Comparison of ENCODE assay signal across 8 cellular contexts in the genomic region with DNA sequence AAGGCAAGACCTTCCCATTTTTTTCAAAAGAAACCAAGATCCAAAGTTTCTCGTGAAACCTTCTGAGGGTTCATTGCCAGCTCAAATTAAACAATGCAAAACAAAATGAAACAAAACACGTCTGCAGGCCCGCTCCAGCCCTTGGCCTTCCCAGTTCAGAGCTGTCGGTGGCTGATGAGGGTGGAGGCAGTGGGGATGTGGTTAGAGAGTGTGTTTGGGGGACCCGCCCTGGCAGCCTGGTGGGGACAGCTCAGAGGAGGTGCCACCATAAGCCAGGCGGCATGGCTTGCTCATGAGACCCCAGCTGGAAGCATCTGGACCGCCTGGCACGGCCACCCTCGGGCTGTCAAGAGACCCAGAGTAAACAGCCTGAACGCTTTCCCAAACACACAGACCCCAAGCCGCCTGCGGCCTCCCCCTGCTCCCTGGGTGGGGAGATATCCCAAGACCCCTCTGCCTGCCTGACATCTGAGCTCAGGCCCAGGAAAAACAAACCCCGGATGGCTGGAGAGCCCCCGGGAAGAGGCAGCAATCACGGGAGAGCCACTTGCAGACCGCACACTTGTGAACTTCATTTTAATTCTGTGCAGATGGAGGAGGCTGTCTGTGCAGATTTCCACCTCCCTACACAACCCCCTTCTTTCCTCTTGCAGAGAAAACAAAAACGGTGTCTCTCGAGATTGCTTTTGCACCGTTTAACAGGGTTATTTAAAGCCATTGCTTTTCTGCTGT. TPM values are rescaled to one million over a fixed set of nuclear protein-coding genes. Genes with fewer than 3 reads are reported as not detected.
DNase-seq lines count a peak whose midpoint lies in the region; ATAC-seq and TF ChIP-seq lines count a peak whose summit lies in the region.

No MANE protein-coding gene starts in this region.

- H3K9me3 ChIP-seq in duodenal mucosa (ENCODE audit: control insufficient read depth in 1 of 2, low read length in 2 of 2), result no peaks in the 10 kb centered on the region
- no peaks in the 10 kb centered on the region for H3K9me3 ChIP-seq in skeletal muscle satellite cell (replicated peaks; ENCODE audit: low read length)

- H3K4me3 ChIP-seq in duodenal mucosa (ENCODE audit: low read depth in 1 of 2, low read length in 2 of 2) (peak overlapping the region in 1 of 2 donors; percentile 10), skeletal muscle satellite cell (ENCODE audit: low read length) (peak overlapping the region; percentile 43)

- H3K27me3 ChIP-seq in duodenal mucosa (ENCODE audit: control insufficient read depth in 1 of 2, insufficient read depth in 2 of 2, low read length in 2 of 2) (no peaks in the 10 kb centered on the region), skeletal muscle satellite cell (ENCODE audit: control insufficient read depth, insufficient read depth, low read length) (peaks cover 11% of the 10 kb centered on the region)

- peak; percentile 33 for TF ChIP-seq POLR2A in GM19193 (IDR thresholded peaks at IDR 0.05; ENCODE audit: extremely low read depth, insufficient read depth, insufficient read length)

- H3K9ac ChIP-seq in duodenal mucosa (ENCODE audit: low read depth in 1 of 2, low read length in 2 of 2), result peak overlapping the region; percentile 32 to 43
- peak overlapping the region; percentile 48 for H3K9ac ChIP-seq in skeletal muscle satellite cell (ENCODE audit: low read depth, low read length)

- H3K4me2 ChIP-seq in skeletal muscle satellite cell (ENCODE audit: low read length), result peak overlapping the region; percentile 58

- no peak overlapping the region for H3K27ac ChIP-seq in duodenal mucosa (ENCODE audit: low read depth, low read length)

- H3K36me3 ChIP-seq in duodenal mucosa (ENCODE audit: control insufficient read depth in 1 of 2, insufficient read depth in 2 of 2, low read length in 2 of 2), result no peaks in the 10 kb centered on the region
- H3K36me3 ChIP-seq in skeletal muscle satellite cell (ENCODE audit: insufficient read depth, low read length), result no peaks in the 10 kb centered on the region

- ATAC-seq in activated CD4-positive, CD25-positive, alpha-beta regulatory T cell treated with anti-CD3 and anti-CD28 coated beads, Interleukin-2, amount 50 U/mL, for 24 hours, result peak; percentile 57 to 61
- ATAC-seq in GM21515 (IDR thresholded peaks at IDR 0.05; ENCODE audit: unreplicated experiment) (no peak), GM18909 (IDR thresholded peaks at IDR 0.05; ENCODE audit: poor library complexity, unreplicated experiment) (no peak)

- H3K4me1 ChIP-seq in duodenal mucosa (ENCODE audit: control insufficient read depth in 1 of 2, insufficient read depth in 2 of 2, low read length in 2 of 2) (peaks cover 6 to 9% of the 10 kb centered on the region in 2 donors), skeletal muscle satellite cell (ENCODE audit: control insufficient read depth, insufficient read depth, low read length) (peaks cover 5% of the 10 kb centered on the region)

- no peak for DNase-seq in HT-29 (ENCODE audit: low spot score)
- no peak for DNase-seq in OCI-M1 (lab: John Stamatoyannopoulos, UW)

RNA-seq across cellular contexts. Expression of gene LITAF, which starts 35.4 kb away (rescaled TPM):
- 2.0 and 9.9 TPM in 2 replicates for total RNA-seq in skeletal muscle satellite cell (2012; rRNA removed)
- total RNA-seq in HT-29 (2014; rRNA removed; shearing (Covaris generic)), result 116 and 128 TPM in 2 replicates

RNA-seq across cellular contexts. Expression of gene SNN, which starts 46.2 kb away (rescaled TPM):
- total RNA-seq in skeletal muscle satellite cell (2012; rRNA removed), result 7.6 and 9.6 TPM in 2 replicates
- total RNA-seq in HT-29 (2014; rRNA removed; shearing (Covaris generic)), result 13.3 and 13.4 TPM in 2 replicates

Comparison
In these comparisons a context has a peak if more than half of its experiments do, and no peak if none do; other contexts are left out.
1. ATAC-seq: peak in activated CD4-positive, CD25-positive, alpha-beta regulatory T cell treated with anti-CD3 and anti-CD28 coated beads, Interleukin-2, amount 50 U/mL, for 24 hours (2 of 2); none in GM21515 (single experiment) and GM18909 (single experiment).